In genomic region chr7:5622286-5622685, GRCh38 we compare ENCODE assay signal across 1 cellular context.
TF ChIP-seq lines count a peak whose summit lies in the region.

No MANE protein-coding gene starts in this region.

TF ChIP-seq in GM12878, 131 proteins besides CTCF, POLR2A, EP300 and RAD21:
- no peak for TF ChIP-seq NFYA (IDR thresholded peaks at IDR 0.05; ENCODE audit: borderline replicate concordance, low read depth, low read length)
- TF ChIP-seq YY1 (IDR thresholded peaks at IDR 0.05; ENCODE audit: low read depth, low read length), result no peak
- no peak for TF ChIP-seq JUNB (IDR thresholded peaks at IDR 0.05)
- TF ChIP-seq LARP7 (IDR thresholded peaks at IDR 0.05), result no peak
- no peak for TF ChIP-seq ZBTB40 (IDR thresholded peaks at IDR 0.05; ENCODE audit: borderline replicate concordance)
- TF ChIP-seq RUNX3 (IDR thresholded peaks at IDR 0.05; ENCODE audit: low read length), result no peak
- no peak for TF ChIP-seq RELA (IDR thresholded peaks at IDR 0.05; ENCODE audit: borderline replicate concordance, partially characterized antibody)
- TF ChIP-seq ZBTB33 (IDR thresholded peaks at IDR 0.05), result no peak
- TF ChIP-seq POLR2AphosphoS5 (IDR thresholded peaks at IDR 0.05; ENCODE audit: low read length), result no peak
- TF ChIP-seq IRF3 (IDR thresholded peaks at IDR 0.05), result no peak
- no peak for TF ChIP-seq FOXM1 (IDR thresholded peaks at IDR 0.05; ENCODE audit: low read depth, low read length)
- TF ChIP-seq BMI1 (IDR thresholded peaks at IDR 0.05; ENCODE audit: borderline replicate concordance), result no peak
- TF ChIP-seq SKIL (IDR thresholded peaks at IDR 0.05; ENCODE audit: low read depth, poor library complexity, severe bottlenecking), result no peak
- no peak for TF ChIP-seq BCL11A (IDR thresholded peaks at IDR 0.05; ENCODE audit: low read depth, low read length)
- no peak for TF ChIP-seq TAF1 (IDR thresholded peaks at IDR 0.05; ENCODE audit: borderline replicate concordance, low read depth, low read length)
- TF ChIP-seq IRF4 (IDR thresholded peaks at IDR 0.05; ENCODE audit: low read depth, low read length), result no peak
- TF ChIP-seq NR2C1 (IDR thresholded peaks at IDR 0.05), result no peak
- TF ChIP-seq NFIC (IDR thresholded peaks at IDR 0.05; ENCODE audit: low read depth, low read length), result no peak
